ENCODE assay signal across 30 cellular contexts in genomic region chr9:1332161-1332560, GRCh38.
"Had no signal": no experiment of that assay in that cellular context is flagged by ENCODE, and none has a peak within 500 bp of the region (broad histone marks: within the 10 kb centered on the region; RNA-seq: fewer than 3 reads in every experiment).

No MANE protein-coding gene starts in this region.

- H3K27me3 Mint-ChIP-seq: activated naive CD8-positive, alpha-beta T cell had no signal

- H3K27me3 ChIP-seq: body of pancreas, cardiac muscle cell, colonic mucosa, foreskin keratinocyte, left lung, uterus had no signal

- H3K4me1 Mint-ChIP-seq: stimulated activated effector memory CD8-positive, alpha-beta T cell treated with anti-CD3 and anti-CD28 coated beads, Interleukin-12 subunit alpha, Interleukin-12 subunit beta, amount 100 ng/mL, for 72 hours had no signal

- DNase-seq: activated CD4-positive, alpha-beta T cell treated with anti-CD3 and anti-CD28 coated beads for 48 hours; activated CD4-positive, alpha-beta T cell treated with anti-CD3 and anti-CD28 coated beads, Interleukin-2, amount 50 U/mL, for 48 hours; activated CD8-positive, alpha-beta memory T cell treated with anti-CD3 and anti-CD28 coated beads for 24 hours; activated effector memory CD4-positive, alpha-beta T cell treated with Interleukin-2 at 50 U/mL for 16 hours; activated naive CD4-positive, alpha-beta T cell treated with Interleukin-2 at 50 U/mL for 16 hours; aorta; body of pancreas; cerebellar nuclear complex; colonic mucosa; dorsolateral prefrontal cortex; effector memory CD4-positive, alpha-beta T cell; erythroblast; foreskin keratinocyte; heart right ventricle; left lung; lower lobe of right lung; mucosa of descending colon; right cardiac atrium; stimulated activated CD4-positive, alpha-beta T cell treated with anti-CD3 and anti-CD28 coated beads, Interleukin-4, amount 100 ng/mL, for 1 hour; T-helper 9 cell; uterus; WERI-Rb-1 had no signal

- H3K4me3 ChIP-seq: body of pancreas, cardiac muscle cell, colonic mucosa, dorsolateral prefrontal cortex, heart right ventricle, left lung, lower lobe of right lung, mucosa of descending colon, thoracic aorta, uterus had no signal

- H3K36me3 Mint-ChIP-seq: activated naive CD8-positive, alpha-beta T cell; natural killer cell treated with Interleukin-12 subunit alpha and Interleukin-12 subunit beta and Interleukin-15 and Interleukin-18, amount 100 ng/mL, for 72 hours; stimulated activated effector memory CD8-positive, alpha-beta T cell treated with anti-CD3 and anti-CD28 coated beads, Interleukin-12 subunit alpha, Interleukin-12 subunit beta, amount 100 ng/mL, for 72 hours had no signal

- FAIRE-seq: islet of Langerhans had no signal

- H3K4me1 ChIP-seq: body of pancreas, colonic mucosa, foreskin keratinocyte, heart right ventricle, left lung, lower lobe of right lung, uterus had no signal

- H3K9me3 ChIP-seq: body of pancreas, colonic mucosa, left lung, lower lobe of right lung, mucosa of descending colon, thoracic aorta, uterus had no signal

- H3K9me3 Mint-ChIP-seq: natural killer cell treated with Interleukin-12 subunit alpha and Interleukin-12 subunit beta and Interleukin-15 and Interleukin-18, amount 100 ng/mL, for 72 hours; stimulated activated effector memory CD8-positive, alpha-beta T cell treated with anti-CD3 and anti-CD28 coated beads, Interleukin-12 subunit alpha, Interleukin-12 subunit beta, amount 100 ng/mL, for 72 hours; stimulated activated naive CD8-positive, alpha-beta T cell treated with anti-CD3 and anti-CD28 coated beads, Interleukin-15, Interleukin-2, amounts not matched to agents 100 ng/mL and 50 ng/mL, for 24 hours had no signal

- H3K4me3 Mint-ChIP-seq: activated naive CD8-positive, alpha-beta T cell; natural killer cell treated with Interleukin-12 subunit alpha and Interleukin-12 subunit beta and Interleukin-15 and Interleukin-18, amount 100 ng/mL, for 72 hours; stimulated activated effector memory CD8-positive, alpha-beta T cell treated with anti-CD3 and anti-CD28 coated beads, Interleukin-12 subunit alpha, Interleukin-12 subunit beta, amount 100 ng/mL, for 72 hours; stimulated activated naive CD8-positive, alpha-beta T cell treated with anti-CD3 and anti-CD28 coated beads, Interleukin-15, Interleukin-2, amounts not matched to agents 100 ng/mL and 50 ng/mL, for 24 hours had no signal

- H3K27ac Mint-ChIP-seq: activated naive CD8-positive, alpha-beta T cell; natural killer cell treated with Interleukin-12 subunit alpha and Interleukin-12 subunit beta and Interleukin-15 and Interleukin-18, amount 100 ng/mL, for 72 hours; stimulated activated effector memory CD8-positive, alpha-beta T cell treated with anti-CD3 and anti-CD28 coated beads, Interleukin-12 subunit alpha, Interleukin-12 subunit beta, amount 100 ng/mL, for 72 hours; stimulated activated naive CD8-positive, alpha-beta T cell treated with anti-CD3 and anti-CD28 coated beads, Interleukin-15, Interleukin-2, amounts not matched to agents 100 ng/mL and 50 ng/mL, for 24 hours had no signal

- H3K27ac ChIP-seq: body of pancreas, cardiac muscle cell, colonic mucosa, dorsolateral prefrontal cortex, foreskin keratinocyte, heart right ventricle, left lung, lower lobe of right lung, thoracic aorta, uterus, WERI-Rb-1 had no signal

- H3K36me3 ChIP-seq: cardiac muscle cell, colonic mucosa, heart right ventricle, left lung, lower lobe of right lung, thoracic aorta, uterus, WERI-Rb-1 had no signal

- ATAC-seq: activated CD4-positive, CD25-positive, alpha-beta regulatory T cell treated with anti-CD3 and anti-CD28 coated beads, Interleukin-2, amount 50 U/mL, for 24 hours; body of pancreas; foreskin keratinocyte; heart right ventricle; left lung; lower lobe of right lung; mucosa of descending colon; natural killer cell treated with Interleukin-12 subunit alpha and Interleukin-12 subunit beta and Interleukin-15 and Interleukin-18, amount 100 ng/mL, for 72 hours; right cardiac atrium; stimulated activated effector memory CD8-positive, alpha-beta T cell treated with anti-CD3 and anti-CD28 coated beads, Interleukin-12 subunit alpha, Interleukin-12 subunit beta, amount 100 ng/mL, for 72 hours had no signal
